ENCODE assay signal across 11 cellular contexts in genomic region chr6:95133578-95133977, GRCh38.
DNase-seq lines count a peak whose midpoint lies in the region; FAIRE-seq and TF ChIP-seq lines count a peak whose summit lies in the region.
"Had no signal": no experiment of that assay in that cellular context is flagged by ENCODE, and none has a peak within 500 bp of the region (broad histone marks: within the 10 kb centered on the region; RNA-seq: fewer than 3 reads in every experiment).

No MANE protein-coding gene starts in this region.

- H3K4me1 ChIP-seq in H9 (ENCODE audit: insufficient read depth, low read length) (no peaks in the 10 kb centered on the region; the same call in 1 of the 2 replicates), kidney (ENCODE audit: control insufficient read depth in 1 of 2, insufficient read depth in 1 of 2, low read depth in 1 of 2, low read length in 2 of 2) (no peaks in the 10 kb centered on the region)

- H2BK20ac ChIP-seq in H9 (ENCODE audit: low read depth, low read length, poor library complexity, severe bottlenecking): no peak overlapping the region

- no peak overlapping the region for H3K4me3 ChIP-seq in AG04450 (ENCODE audit: low read depth, low read length)
- H3K4me3 ChIP-seq in kidney (ENCODE audit: low read length in 2 of 2): no peak overlapping the region
- H3K4me3 ChIP-seq: thoracic aorta had no signal

- H2AK5ac ChIP-seq in H9 (ENCODE audit: insufficient read length, low read length): no peak overlapping the region

- no peaks in the 10 kb centered on the region for H3K9me3 Mint-ChIP-seq in H9

- H3K23ac ChIP-seq in H9 (ENCODE audit: insufficient read length, low read depth, low read length): no peak overlapping the region

- H3K27ac Mint-ChIP-seq in H9: no peak overlapping the region

- DNase-seq in AG04450 (ENCODE audit: low read depth, low spot score) (no peak), H9 (no peak), OCI-M1 (lab: John Stamatoyannopoulos, UW) (peak; percentile 82), epithelial cell of prostate (ENCODE audit: low read depth, low spot score) (peak; percentile 16), EL (no peak), kidney (no peak), RPMI8226 (no peak)
- DNase-seq in activated effector memory CD4-positive, alpha-beta T cell treated with anti-CD3 and anti-CD28 coated beads, Interleukin-2, amount 50 U/mL, for 16 hours: no peak
- DNase-seq: NCI-H226; stimulated activated CD4-positive, alpha-beta T cell treated with anti-CD3 and anti-CD28 coated beads, Interleukin-4, amount 100 ng/mL, for 4 hours had no signal

- H3K79me1 ChIP-seq in H9 (ENCODE audit: insufficient read depth, low read depth, low read length, poor library complexity, severe bottlenecking): no peaks in the 10 kb centered on the region

- no peak overlapping the region for H2BK120ac ChIP-seq in H9 (ENCODE audit: low read depth, low read length, poor library complexity, severe bottlenecking)

- no peak overlapping the region for H3K14ac ChIP-seq in H9 (ENCODE audit: insufficient read depth, low read length)

- no peaks in the 10 kb centered on the region for H3K9me3 ChIP-seq in AG04450 (ENCODE audit: control insufficient read depth, insufficient read depth, low read length)
- no peaks in the 10 kb centered on the region for H3K9me3 ChIP-seq in H9 (ENCODE audit: control insufficient read depth, low read depth, low read length)
- H3K9me3 ChIP-seq in kidney (ENCODE audit: control insufficient read depth in 1 of 2, low read length in 2 of 2): no peaks in the 10 kb centered on the region
- H3K9me3 ChIP-seq: thoracic aorta had no signal

- H2BK15ac ChIP-seq in H9 (ENCODE audit: low read depth, low read length): no peak overlapping the region

- H3K9ac ChIP-seq in H9 (ENCODE audit: extremely low read depth, insufficient read length, low read length) (no peak overlapping the region), kidney (ENCODE audit: low read length in 2 of 2) (no peak overlapping the region)

- POLR2A ChIA-PET in AG04450 (lab: Yijun Ruan, JAX): no interaction called here

- no peaks in the 10 kb centered on the region for H3K23me2 ChIP-seq in H9 (ENCODE audit: insufficient read length, low read depth, low read length, poor library complexity, severe bottlenecking)

- H2BK12ac ChIP-seq in H9 (ENCODE audit: insufficient read length, low read depth, low read length): no peak overlapping the region

- H3K4me2 ChIP-seq in H9 (ENCODE audit: insufficient read depth, insufficient read length, low read length): no peak overlapping the region

- H3K4me3 Mint-ChIP-seq in H9: no peak overlapping the region

- H3T11ph ChIP-seq in H9 (ENCODE audit: low read length): no peak overlapping the region

- H3K36me3 Mint-ChIP-seq in H9 (ENCODE audit: insufficient read depth in 1 of 3, low read depth in 3 of 3): no peaks in the 10 kb centered on the region

- no CpG with 5 or more reads among the region's 5 CpGs for WGBS in H9 (ENCODE audit: extremely low coverage, insufficient read length, low lambda C conversion rate)

- peak; percentile 17; the same call in 1 of the 2 replicates for TF ChIP-seq CTCF in AG04450 (IDR thresholded peaks at IDR 0.05; ENCODE audit: low read depth, low read length)
- peak; percentile 39; the same call in 2 of the 3 replicates for TF ChIP-seq CTCF in H9 (conservative IDR thresholded peaks at IDR 0.05)
- TF ChIP-seq CTCF in kidney (IDR thresholded peaks at IDR 0.05; ENCODE audit: borderline replicate concordance, extremely low read depth, insufficient read depth): no peak

- no peak overlapping the region for H2AFZ ChIP-seq in H9 (ENCODE audit: low read length)

- no peak overlapping the region for H3K4ac ChIP-seq in H9 (ENCODE audit: low read depth, low read length)

- H4K20me1 ChIP-seq in H9 (ENCODE audit: control insufficient read depth, insufficient read depth, insufficient read length): no peaks in the 10 kb centered on the region

- H4K91ac ChIP-seq in H9 (ENCODE audit: insufficient read length, low read depth, low read length): no peak overlapping the region

- H3K79me2 ChIP-seq in H9 (ENCODE audit: insufficient read depth, low read length): no peaks in the 10 kb centered on the region

- H4K8ac ChIP-seq in H9 (replicated peaks; ENCODE audit: insufficient read length, low read depth, low read length): no peak overlapping the region

- H3K27me3 Mint-ChIP-seq in H9 (ENCODE audit: low read depth): no peaks in the 10 kb centered on the region

- no peak overlapping the region for H3K18ac ChIP-seq in H9 (ENCODE audit: insufficient read length, low read depth, low read length)

- H3K27me3 ChIP-seq in AG04450 (ENCODE audit: control insufficient read depth, insufficient read depth, low read length) (no peaks in the 10 kb centered on the region), H9 (ENCODE audit: insufficient read depth, low read length) (no peaks in the 10 kb centered on the region)

- H3K27ac ChIP-seq in AG04450 (ENCODE audit: low read depth, low read length): no peak overlapping the region
- no peak overlapping the region for H3K27ac ChIP-seq in H9 (ENCODE audit: insufficient read length, low read depth, low read length)
- no peak overlapping the region for H3K27ac ChIP-seq in epithelial cell of prostate
- H3K27ac ChIP-seq in kidney (ENCODE audit: low read depth in 2 of 2, low read length in 2 of 2): no peak overlapping the region
- H3K27ac ChIP-seq: thoracic aorta had no signal

- no peaks in the 10 kb centered on the region for H3K36me3 ChIP-seq in kidney (ENCODE audit: control insufficient read depth in 1 of 2, insufficient read depth in 2 of 2, low read length in 2 of 2)
- H3K36me3 ChIP-seq: thoracic aorta had no signal

- H3K56ac ChIP-seq in H9 (ENCODE audit: insufficient read length, low read depth, low read length): no peak overlapping the region

- FAIRE-seq in kidney (lab: Jason Lieb, UNC): no peak

- H3K4me1 Mint-ChIP-seq in H9: no peaks in the 10 kb centered on the region

- intact Hi-C loops in kidney (cut with DNase I): no loop called here

- CTCF ChIA-PET in AG04450 (lab: Charles Lee): interaction anchor here (0.7 kb wide), 1 partner anchor 1710 kb away, joined by 3 read pairs; no protein-coding TSS in a partner anchor

- H2BK5ac ChIP-seq in H9 (ENCODE audit: insufficient read length, low read length): no peak overlapping the region

- no peak overlapping the region for H4K5ac ChIP-seq in H9 (ENCODE audit: insufficient read length, low read depth, low read length)

Comparison
In these comparisons a context has a peak if more than half of its experiments do, and no peak if none do; other contexts are left out.
1. DNase-seq: peak in OCI-M1 (single experiment) and epithelial cell of prostate (single experiment); none in AG04450 (single experiment), H9 (single experiment), EL (single experiment), kidney (single experiment), activated effector memory CD4-positive, alpha-beta T cell treated with anti-CD3 and anti-CD28 coated beads, Interleukin-2, amount 50 U/mL, for 16 hours (single experiment) and RPMI8226 (single experiment).